In the genomic region with DNA sequence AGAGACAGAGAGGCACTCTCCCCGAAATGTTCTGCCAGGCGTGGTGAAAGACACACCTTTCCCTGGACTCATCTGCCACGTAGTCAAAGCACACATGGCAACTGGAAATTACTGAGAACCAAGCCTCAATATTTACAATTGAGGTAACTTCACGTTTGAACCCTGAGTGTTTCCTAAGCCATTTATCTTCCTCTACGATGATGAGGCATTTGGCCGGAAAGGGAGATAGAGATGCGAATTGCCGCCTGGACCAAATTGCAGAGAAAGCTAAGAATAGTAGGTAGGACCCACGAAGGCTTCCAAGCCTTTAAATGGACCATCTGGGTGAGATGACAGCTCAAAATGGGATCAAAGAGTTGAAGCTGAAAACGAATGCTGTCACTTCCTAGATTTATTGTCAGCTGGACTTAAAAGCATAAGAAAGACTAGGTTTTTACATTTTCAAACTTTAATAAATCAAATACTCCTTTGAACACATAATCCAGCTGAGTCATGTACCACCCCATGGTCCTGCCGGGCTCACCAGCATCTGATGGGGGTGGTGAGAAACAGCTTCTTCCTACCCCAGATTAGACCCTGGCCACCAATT, we compare ENCODE assay signal across 1 cellular context.
TF ChIP-seq lines count a peak whose summit lies in the region.

No MANE protein-coding gene starts in this region.

TF ChIP-seq in GM12878, 131 proteins besides CTCF, POLR2A, EP300 and RAD21:
- TF ChIP-seq, protein P1, sequence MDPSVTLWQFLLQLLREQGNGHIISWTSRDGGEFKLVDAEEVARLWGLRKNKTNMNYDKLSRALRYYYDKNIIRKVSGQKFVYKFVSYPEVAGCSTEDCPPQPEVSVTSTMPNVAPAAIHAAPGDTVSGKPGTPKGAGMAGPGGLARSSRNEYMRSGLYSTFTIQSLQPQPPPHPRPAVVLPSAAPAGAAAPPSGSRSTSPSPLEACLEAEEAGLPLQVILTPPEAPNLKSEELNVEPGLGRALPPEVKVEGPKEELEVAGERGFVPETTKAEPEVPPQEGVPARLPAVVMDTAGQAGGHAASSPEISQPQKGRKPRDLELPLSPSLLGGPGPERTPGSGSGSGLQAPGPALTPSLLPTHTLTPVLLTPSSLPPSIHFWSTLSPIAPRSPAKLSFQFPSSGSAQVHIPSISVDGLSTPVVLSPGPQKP (IDR thresholded peaks at IDR 0.05; ENCODE audit: low read depth, low read length), result no peak
- no peak for TF ChIP-seq BCL11A (IDR thresholded peaks at IDR 0.05; ENCODE audit: low read depth, low read length)
- TF ChIP-seq SREBF2 (IDR thresholded peaks at IDR 0.05; ENCODE audit: low read length), result no peak
- TF ChIP-seq HCFC1 (IDR thresholded peaks at IDR 0.05; ENCODE audit: low read length), result no peak
- no peak for TF ChIP-seq KLF5 (IDR thresholded peaks at IDR 0.05; ENCODE audit: partially characterized antibody)
- TF ChIP-seq EZH2 (IDR thresholded peaks at IDR 0.05; ENCODE audit: borderline replicate concordance, control insufficient read depth, low read depth, low read length), result no peak
- no peak for TF ChIP-seq BRCA1 (IDR thresholded peaks at IDR 0.05; ENCODE audit: low read depth, low read length)
- TF ChIP-seq MYB (IDR thresholded peaks at IDR 0.05; ENCODE audit: borderline replicate concordance, low read depth, low read length), result no peak
- TF ChIP-seq TCF12 (IDR thresholded peaks at IDR 0.05; ENCODE audit: low read depth, low read length), result no peak
